ENCODE assay signal across 9 cellular contexts in the genomic region with DNA sequence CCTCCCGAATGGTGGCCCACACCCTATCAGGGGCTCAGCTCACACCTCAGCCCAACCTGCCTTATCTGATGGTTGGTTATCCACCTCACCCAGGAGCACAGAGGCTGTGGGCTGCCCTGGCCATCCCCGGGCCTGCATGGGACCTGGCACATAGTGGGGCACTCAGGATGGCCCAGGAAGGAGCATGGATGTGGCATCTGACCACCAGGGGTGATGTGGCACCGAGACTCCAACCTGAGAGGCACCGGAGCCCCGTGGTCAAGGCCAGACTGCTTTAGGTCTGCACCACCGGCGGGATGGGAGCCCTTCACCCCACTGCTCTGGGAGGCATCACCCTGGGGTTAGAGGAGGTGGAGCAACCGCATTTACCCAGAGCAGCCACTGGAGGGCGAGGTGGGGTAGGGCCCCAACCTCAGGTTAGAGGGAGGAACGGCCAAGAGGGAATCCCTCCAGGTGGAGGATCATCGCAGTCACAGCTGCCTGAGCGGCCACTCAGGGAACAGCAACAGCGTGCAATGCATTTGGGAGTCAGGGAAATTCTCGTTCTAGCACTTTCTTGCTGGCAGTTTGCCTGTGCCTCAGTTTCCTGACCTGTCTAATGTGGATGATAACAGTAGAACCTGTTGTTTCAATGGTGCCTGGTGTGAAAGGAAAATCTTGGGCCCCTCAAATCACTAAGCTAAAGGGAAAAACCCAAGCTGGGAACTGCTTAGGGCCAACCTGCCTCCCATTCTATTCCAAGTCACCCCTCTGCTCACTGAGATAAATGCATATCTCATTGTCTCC. TPM values are rescaled to one million over a fixed set of nuclear protein-coding genes. Genes with fewer than 3 reads are reported as not detected.
DNase-seq lines count a peak whose midpoint lies in the region; ATAC-seq, FAIRE-seq and TF ChIP-seq lines count a peak whose summit lies in the region.
"Had no signal": no experiment of that assay in that cellular context is flagged by ENCODE, and none has a peak within 500 bp of the region (broad histone marks: within the 10 kb centered on the region; RNA-seq: fewer than 3 reads in every experiment).

No MANE protein-coding gene starts in this region.

- no peak for TF ChIP-seq EP300 in HepG2 (IDR thresholded peaks at IDR 0.05; ENCODE audit: low read depth in 2 of 2, low read length in 2 of 2)
- no peak for TF ChIP-seq EP300 in HepG2 (CRISPR knock-in tag; IDR thresholded peaks at IDR 0.05; ENCODE audit: borderline replicate concordance)

- FAIRE-seq in H54 (lab: Jason Lieb, UNC) (no peak), HepG2 (lab: Jason Lieb, UNC) (no peak)

- DNase-seq in AG20443 (ENCODE audit: low spot score) (peak; percentile 82), H54 (ENCODE audit: insufficient read length, low spot score) (peak; percentile 68), RWPE1 (ENCODE audit: low spot score) (peak; percentile 78), breast epithelium (ENCODE audit: low spot score in 2 of 2) (peak in 1 of 2 donors; percentile 56), HepG2 (ENCODE audit: low spot score) (peak; percentile 15)
- peak; percentile 61 for DNase-seq in stimulated activated naive CD8-positive, alpha-beta T cell treated with anti-CD3 and anti-CD28 coated beads, Interleukin-15, Interleukin-2, amounts not matched to agents 100 U/mL and 50 U/mL, for 24 hours

- no peak overlapping the region for H3K4me2 ChIP-seq in HepG2 (ENCODE audit: low read depth, low read length)

- TF ChIP-seq CTCF in RWPE1 (conservative IDR thresholded peaks at IDR 0.05; ENCODE audit: low read depth) (peak; percentile 61), breast epithelium (IDR thresholded peaks at IDR 0.05) (peak; percentile 47 to 81 (median 63)), HepG2 (CRISPR knock-in tag; IDR thresholded peaks at IDR 0.05) (peak; percentile 59)

- WGBS in HepG2 (ENCODE audit: low lambda C conversion rate): 22% methylated on average over 3 of the region's 14 CpGs

- H3K9ac ChIP-seq in HepG2 (ENCODE audit: insufficient read depth, low read depth, low read length): no peak overlapping the region

- CTCF ChIA-PET in RWPE1 (lab: Yijun Ruan, JAX): interaction anchor here (0.6 to 0.8 kb wide), 4 partner anchors 19 to 107 kb away, joined by 3 to 6 read pairs (median 4); no protein-coding TSS in a partner anchor
- CTCF ChIA-PET in HepG2 (lab: Yijun Ruan, JAX; ENCODE audit: low intra/inter-chr PET ratio, low total read pairs): interaction anchor here (1.4 kb wide), 1 partner anchor 107 kb away, joined by 6 read pairs; no protein-coding TSS in a partner anchor

- intact Hi-C loops in breast epithelium (cut with DNase I; ENCODE audit: low total_unique reads): loop anchor here (10.0 kb wide), 1 partner anchor 105 kb away; a partner anchor contains a TSS
- intact Hi-C loops in HepG2 (cut with micrococcal nuclease; ENCODE audit: unreplicated experiment): loop anchor here (10.0 kb wide), 1 partner anchor 105 kb away; a partner anchor contains a TSS

- H3K79me2 ChIP-seq in HepG2 (ENCODE audit: insufficient read depth, low read length): no peaks in the 10 kb centered on the region

- in situ Hi-C loops in HepG2 (cut with HindIII; ENCODE audit: extremely low pct_ligation_motif_present, low pct_unique_long_range_greater_than_20kb): loop anchor here (10.0 kb wide), 1 partner anchor 105 kb away; a partner anchor contains a TSS

- H3K4me1 ChIP-seq in breast epithelium (no peaks in the 10 kb centered on the region), HepG2 (ENCODE audit: insufficient read depth, low read length) (no peaks in the 10 kb centered on the region)

- H3K4me3 ChIP-seq in breast epithelium (no peak overlapping the region), HepG2 (replicated peaks in 1 of 3; ENCODE audit: insufficient read depth in 1 of 3, low read depth in 2 of 3, low read length in 3 of 3) (no peak overlapping the region)

- ATAC-seq in HepG2 (peak; percentile 88), HG03280 (IDR thresholded peaks at IDR 0.05; ENCODE audit: unreplicated experiment) (no peak), HG02840 (IDR thresholded peaks at IDR 0.05; ENCODE audit: low FRiP score, unreplicated experiment) (no peak)
- ATAC-seq in stimulated activated naive CD8-positive, alpha-beta T cell treated with anti-CD3 and anti-CD28 coated beads, Interleukin-15, Interleukin-2, amounts not matched to agents 100 U/mL and 50 U/mL, for 24 hours: peak; percentile 65

- POLR2A ChIA-PET in RWPE1 (lab: Yijun Ruan, JAX; ENCODE audit: low non-redundant PET): interaction anchor here (0.6 kb wide), 1 partner anchor 124 kb away, joined by 3 read pairs; no protein-coding TSS in a partner anchor
- POLR2A ChIA-PET in HepG2 (lab: Yijun Ruan, JAX): no interaction called here

- TF ChIP-seq POLR2A in H54 (IDR thresholded peaks at IDR 0.05; ENCODE audit: low read depth, low read length) (no peak), breast epithelium (IDR thresholded peaks at IDR 0.05) (no peak), HepG2 (IDR thresholded peaks at IDR 0.05; ENCODE audit: insufficient read depth in 1 of 2, low read depth in 2 of 2, low read length in 2 of 2) (no peak)

- H3K27ac ChIP-seq in RWPE1: peak overlapping the region; percentile 6
- no peak overlapping the region for H3K27ac ChIP-seq in breast epithelium
- H3K27ac ChIP-seq in HepG2 (ENCODE audit: extremely low read length, insufficient read depth, low read length): no peak overlapping the region
- H3K27ac ChIP-seq: epithelial cell of prostate had no signal

- BruUV-seq in HepG2 (replicated peaks; lab: Mats Ljungman, UMichigan): no TSS peak

- H3K9me3 ChIP-seq in breast epithelium (no peaks in the 10 kb centered on the region), HepG2 (ENCODE audit: low read length) (peaks cover 11% of the 10 kb centered on the region)

- H2AFZ ChIP-seq in HepG2 (ENCODE audit: low read length): no peak overlapping the region

- no peak for TF ChIP-seq RAD21 in HepG2 (CRISPR knock-in tag; IDR thresholded peaks at IDR 0.05)

- H3K36me3 ChIP-seq in breast epithelium (no peaks in the 10 kb centered on the region), HepG2 (replicated peaks in 1 of 2; ENCODE audit: control insufficient read depth in 1 of 2, insufficient read depth in 2 of 2, low read length in 2 of 2) (no peaks in the 10 kb centered on the region)

- H3K27me3 ChIP-seq in breast epithelium (no peaks in the 10 kb centered on the region), HepG2 (ENCODE audit: control insufficient read depth in 1 of 2, insufficient read depth in 2 of 2, low read length in 2 of 2) (peaks cover 10 to 37% of the 10 kb centered on the region in 2 experiments)

- H4K20me1 ChIP-seq in HepG2 (ENCODE audit: insufficient read depth, low read length): no peaks in the 10 kb centered on the region

RNA-seq across cellular contexts. Expression of a gene that starts 52.9 kb away (rescaled TPM):
- total RNA-seq in breast epithelium (10 to 100 TPM; 30.1 to 42.6 (median 40.7) TPM), HepG2 (2016; rRNA removed; fragmentation: Illumina TruSeq; extraction: Trizol) (32.1 and 33.8 TPM in 2 replicates)
- 6.6 and 6.8 TPM in 2 replicates for total RNA-seq in HepG2 (2016; cell fraction: cytosol; rRNA removed; fragmentation: Illumina TruSeq; extraction: Trizol; ENCODE audit: low read depth)
- total RNA-seq in HepG2 (2016; cell fraction: insoluble cytoplasmic fraction; rRNA removed; fragmentation: Illumina TruSeq; extraction: Trizol): 31.0 and 33.3 TPM in 2 replicates
- total RNA-seq in HepG2 (2016; cell fraction: membrane; rRNA removed; fragmentation: Illumina TruSeq; extraction: Trizol): 11.2 and 30.8 TPM in 2 replicates
- 32.2 and 55.6 TPM in 2 replicates for total RNA-seq in HepG2 (2016; cell fraction: nucleus; rRNA removed; fragmentation: Illumina TruSeq; extraction: Trizol)
- 47.0 and 51.1 TPM in 2 replicates for polyA plus RNA-seq in HepG2 (2011; rRNA removed)
- 24.8 and 30.7 TPM in 2 replicates for polyA plus RNA-seq in HepG2 (2011; cell fraction: cytosol; rRNA removed)
- 122 and 123 TPM in 2 replicates for polyA plus RNA-seq in HepG2 (2011; cell fraction: nucleus; rRNA removed)
- polyA plus RNA-seq in HepG2 (2012): 27.1 and 55.0 TPM in 2 replicates
- 5.3 and 6.3 TPM in 2 replicates for polyA plus RNA-seq in HepG2 (2016; cell fraction: cytosol; fragmentation: Illumina TruSeq; extraction: Trizol; ENCODE audit: low read depth)
- 28.8 and 29.1 TPM in 2 replicates for polyA plus RNA-seq in HepG2 (2016; cell fraction: insoluble cytoplasmic fraction; fragmentation: Illumina TruSeq; extraction: Trizol; ENCODE audit: low read depth)
- 8.7 and 27.3 TPM in 2 replicates for polyA plus RNA-seq in HepG2 (2016; cell fraction: membrane; fragmentation: Illumina TruSeq; extraction: Trizol; ENCODE audit: low read depth)
- polyA plus RNA-seq in HepG2 (2016; cell fraction: nucleus; fragmentation: Illumina TruSeq; extraction: Trizol; ENCODE audit: insufficient read depth, low read depth): 59.1 and 103 TPM in 2 replicates
- 27.7 and 54.6 TPM in 2 replicates for polyA minus RNA-seq in HepG2 (2011; rRNA and poly(A)+ RNA removed; ENCODE audit: low replicate concordance)
- polyA minus RNA-seq in HepG2 (2011; cell fraction: cytosol; rRNA and poly(A)+ RNA removed): 18.4 and 22.4 TPM in 2 replicates
- polyA minus RNA-seq in HepG2 (2011; cell fraction: nucleus; rRNA and poly(A)+ RNA removed): 55.0 and 56.3 TPM in 2 replicates

RNA-seq across cellular contexts. Expression of a gene that starts 55.0 kb away (rescaled TPM):
- total RNA-seq in breast epithelium (10 to 100 TPM; 25.3 to 64.2 (median 27.8) TPM), HepG2 (2016; rRNA removed; fragmentation: Illumina TruSeq; extraction: Trizol) (not detected in 2 replicates)
- total RNA-seq in HepG2 (2016; cell fraction: cytosol; rRNA removed; fragmentation: Illumina TruSeq; extraction: Trizol; ENCODE audit: low read depth): 0.26 TPM in 1 of 2 replicates, not detected in the other
- total RNA-seq in HepG2 (2016; cell fraction: insoluble cytoplasmic fraction; rRNA removed; fragmentation: Illumina TruSeq; extraction: Trizol): not detected in 2 replicates
- not detected in 2 replicates for total RNA-seq in HepG2 (2016; cell fraction: membrane; rRNA removed; fragmentation: Illumina TruSeq; extraction: Trizol)
- not detected in 2 replicates for total RNA-seq in HepG2 (2016; cell fraction: nucleus; rRNA removed; fragmentation: Illumina TruSeq; extraction: Trizol)
- not detected in 2 replicates for polyA plus RNA-seq in HepG2 (2011; rRNA removed)
- polyA plus RNA-seq in HepG2 (2011; cell fraction: cytosol; rRNA removed): not detected in 2 replicates
- polyA plus RNA-seq in HepG2 (2011; cell fraction: nucleus; rRNA removed): 0.34 TPM in 1 of 2 replicates, not detected in the other
- polyA plus RNA-seq in HepG2 (2012): not detected in 2 replicates
- not detected in 2 replicates for polyA plus RNA-seq in HepG2 (2016; cell fraction: cytosol; fragmentation: Illumina TruSeq; extraction: Trizol; ENCODE audit: low read depth)
- not detected in 2 replicates for polyA plus RNA-seq in HepG2 (2016; cell fraction: insoluble cytoplasmic fraction; fragmentation: Illumina TruSeq; extraction: Trizol; ENCODE audit: low read depth)
- not detected in 2 replicates for polyA plus RNA-seq in HepG2 (2016; cell fraction: membrane; fragmentation: Illumina TruSeq; extraction: Trizol; ENCODE audit: low read depth)
- polyA plus RNA-seq in HepG2 (2016; cell fraction: nucleus; fragmentation: Illumina TruSeq; extraction: Trizol; ENCODE audit: insufficient read depth, low read depth): not detected in 2 replicates
- 41.3 TPM in 1 of 2 replicates, not detected in the other for polyA minus RNA-seq in HepG2 (2011; rRNA and poly(A)+ RNA removed; ENCODE audit: low replicate concordance)
- 0.40 and 0.97 TPM in 2 replicates for polyA minus RNA-seq in HepG2 (2011; cell fraction: cytosol; rRNA and poly(A)+ RNA removed)
- not detected in 2 replicates for polyA minus RNA-seq in HepG2 (2011; cell fraction: nucleus; rRNA and poly(A)+ RNA removed)

Comparison
In these comparisons a context has a peak if more than half of its experiments do, and no peak if none do; other contexts are left out.
1. ATAC-seq: peak in HepG2 (single experiment) and stimulated activated naive CD8-positive, alpha-beta T cell treated with anti-CD3 and anti-CD28 coated beads, Interleukin-15, Interleukin-2, amounts not matched to agents 100 U/mL and 50 U/mL, for 24 hours (single experiment); none in HG03280 (single experiment) and HG02840 (single experiment).
2. RNA of a gene that starts 55.0 kb away (total RNA-seq): 25.3 to 64.2 TPM in breast epithelium; 0.26 TPM in HepG2; every median in the first group is over 10 times any median in the second.
3. Peak in every context shown above with its lines, with median percentiles within 50 percentile points of each other: CTCF ChIP-seq.